In the genomic region with DNA sequence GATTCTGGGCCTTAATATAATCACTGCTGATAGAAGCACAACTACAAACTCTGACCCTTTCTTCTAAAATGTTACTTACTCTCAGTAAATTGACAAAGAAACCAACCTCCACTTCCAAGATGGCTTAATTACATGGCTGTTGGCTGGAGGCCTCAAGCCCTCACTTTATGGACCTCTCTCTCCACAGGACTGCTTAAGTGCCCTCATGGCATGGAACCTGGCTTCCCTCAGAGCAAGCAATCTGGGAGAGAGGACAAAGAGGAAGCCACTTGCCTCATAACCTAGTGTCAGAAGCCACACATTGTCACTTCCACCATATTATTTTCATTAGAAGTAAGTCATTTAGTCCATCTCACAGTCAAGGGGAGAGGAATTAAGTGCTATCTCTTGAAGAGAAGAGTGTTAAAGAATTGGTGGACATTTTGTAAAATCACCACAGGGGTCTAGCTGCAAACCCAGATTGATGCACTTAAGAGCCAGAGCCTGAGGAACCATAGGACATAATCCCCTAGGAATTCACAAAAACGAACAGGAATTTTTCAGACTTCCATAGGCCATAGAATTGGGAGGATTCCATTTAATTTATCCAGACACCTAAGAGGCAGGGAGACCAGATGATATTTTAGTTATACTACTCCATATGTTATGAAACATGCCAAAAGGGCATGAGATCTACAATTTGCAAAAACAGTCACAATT, we compare ENCODE assay signal across 25 cellular contexts.
"Had no signal": no experiment of that assay in that cellular context is flagged by ENCODE, and none has a peak within 500 bp of the region (broad histone marks: within the 10 kb centered on the region; RNA-seq: fewer than 3 reads in every experiment).

No MANE protein-coding gene starts in this region.

- H3K27ac ChIP-seq: colonic mucosa, hepatocyte, left ventricle myocardium inferior, lower lobe of right lung, ovary, right atrium auricular region, sigmoid colon, skin epidermis, suprapubic skin, thyroid gland, upper lobe of left lung, uterus had no signal

- H3K4me3 ChIP-seq: colonic mucosa, hepatocyte, left ventricle myocardium inferior, lower lobe of right lung, ovary, right atrium auricular region, sigmoid colon, skin epidermis, suprapubic skin, thyroid gland, upper lobe of left lung, uterus had no signal

- H3K9me3 ChIP-seq: colonic mucosa, lower lobe of right lung, ovary, right atrium auricular region, suprapubic skin, thyroid gland, upper lobe of left lung, uterus had no signal

- H3K27me3 Mint-ChIP-seq: naive B cell had no signal

- H2AFZ ChIP-seq: hepatocyte had no signal

- H3K4me3 Mint-ChIP-seq: naive B cell, neural crest cell had no signal

- DNase-seq: colonic mucosa; dermis blood vessel endothelial cell; foreskin melanocyte; head of caudate nucleus; kidney; left cardiac atrium; left ventricle myocardium inferior; lower lobe of right lung; mesenchymal stem cell; naive B cell; nucleus accumbens; ovary; sigmoid colon; stimulated activated CD4-positive, alpha-beta T cell treated with anti-CD3 and anti-CD28 coated beads, Interleukin-2, amount 100 ng/mL, for 24 hours; stimulated activated CD4-positive, alpha-beta T cell treated with anti-CD3 and anti-CD28 coated beads, Interleukin-4, amount 100 ng/mL, for 4 hours; stimulated activated naive CD4-positive, alpha-beta T cell treated with Interleukin-2 at 50 U/mL for 16 hours; thyroid gland; upper lobe of left lung; uterus had no signal

- H3K27ac Mint-ChIP-seq: naive B cell had no signal

- FAIRE-seq: endothelial cell of umbilical vein, kidney had no signal

- H3K79me2 ChIP-seq: hepatocyte had no signal

- H3K27me3 ChIP-seq: colonic mucosa, hepatocyte, ovary, right atrium auricular region, sigmoid colon, suprapubic skin, thyroid gland, upper lobe of left lung, uterus had no signal

- H3K4me1 ChIP-seq: colonic mucosa, lower lobe of right lung, right atrium auricular region, suprapubic skin, thyroid gland, upper lobe of left lung, uterus had no signal

- H3K4me2 ChIP-seq: hepatocyte had no signal

- ATAC-seq: left cardiac atrium, lower lobe of right lung had no signal

- H3K36me3 ChIP-seq: colonic mucosa, left ventricle myocardium inferior, lower lobe of right lung, ovary, right atrium auricular region, sigmoid colon, suprapubic skin, thyroid gland, upper lobe of left lung, uterus had no signal
